11 cellular contexts compared by ENCODE assay signal in genomic region chr10:4775808-4776207, GRCh38. TPM values are rescaled to one million over a fixed set of nuclear protein-coding genes. Genes with fewer than 3 reads are reported as not detected.
A peak's percentile ranks its signal among the peaks of the same experiment; 100 is the strongest.
DNase-seq lines count a peak whose midpoint lies in the region; ATAC-seq, FAIRE-seq and TF ChIP-seq lines count a peak whose summit lies in the region.
"Had no signal": no experiment of that assay in that cellular context is flagged by ENCODE, and none has a peak within 500 bp of the region (broad histone marks: within the 10 kb centered on the region; RNA-seq: fewer than 3 reads in every experiment).

No MANE protein-coding gene starts in this region.

- CTCF ChIA-PET in AG04449 (lab: Yijun Ruan, JAX) = interaction anchor here (1.4 kb wide), 1 partner anchor 40 kb away, joined by 3 read pairs; no protein-coding TSS in a partner anchor

- ATAC-seq in GM18870 (IDR thresholded peaks at IDR 0.05; ENCODE audit: unreplicated experiment) (peak; percentile 26), SK-N-SH treated with all-trans-retinoic acid at 6 μM for 48 hours (peak; percentile 17; the same call in 2 of the 3 replicates), pancreas (no peak), HG03095 (IDR thresholded peaks at IDR 0.05; ENCODE audit: unreplicated experiment) (no peak)

- in situ Hi-C loops in KBM-7 (cut with MboI; ENCODE audit: low pct_unique_long_range_greater_than_20kb, low sequenced_read_pairs) = no loop called here

- TF ChIP-seq CTCF in AG04449 (IDR thresholded peaks at IDR 0.05; ENCODE audit: insufficient read depth, low read length, missing control alignments) (no peak), pancreas (IDR thresholded peaks at IDR 0.05) (no peak), Peyer's patch (IDR thresholded peaks at IDR 0.05) (no peak)

- POLR2A ChIA-PET in AG04449 (lab: Yijun Ruan, JAX) = no interaction called here

- H3K4me1 ChIP-seq in pancreas = peaks cover 0 to 5% (median 4%) of the 10 kb centered on the region in 3 donors
- peaks cover 0 to 2% (median 0%) of the 10 kb centered on the region in 4 donors for H3K4me1 ChIP-seq in Peyer's patch

- DNase-seq in AG04449 (ENCODE audit: low read depth, low spot score) = peak; percentile 69
- DNase-seq in foreskin melanocyte = peak; percentile 79
- DNase-seq in pancreas = no peak
- DNase-seq in KBM-7 = no peak
- no peak for DNase-seq in Peyer's patch
- DNase-seq: erythroblast, midbrain, OCI-M1 had no signal

- H3K9me3 ChIP-seq in pancreas (no peaks in the 10 kb centered on the region), Peyer's patch (no peaks in the 10 kb centered on the region)

- intact Hi-C loops in pancreas (cut with DNase I) = no loop called here

- no peaks in the 10 kb centered on the region for H3K36me3 ChIP-seq in pancreas
- no peaks in the 10 kb centered on the region for H3K36me3 ChIP-seq in Peyer's patch

- H3K27me3 ChIP-seq in pancreas = no peaks in the 10 kb centered on the region
- no peaks in the 10 kb centered on the region for H3K27me3 ChIP-seq in Peyer's patch

- no peak overlapping the region for H3K4me3 ChIP-seq in AG04449 (ENCODE audit: low read depth, low read length)
- no peak overlapping the region for H3K4me3 ChIP-seq in pancreas
- H3K4me3 ChIP-seq in Peyer's patch = no peak overlapping the region

- no peak for FAIRE-seq in pancreas (lab: Jason Lieb, UNC)

- 89 to 95% methylated on average over 2 of the region's 2 CpGs for WGBS in pancreas, 2 donors

- no peak for TF ChIP-seq POLR2A in Peyer's patch (IDR thresholded peaks at IDR 0.05)

- H3K27ac ChIP-seq in pancreas (no peak overlapping the region), Peyer's patch (no peak overlapping the region)

TF ChIP-seq in SK-N-SH treated with all-trans-retinoic acid at 6 μM for 48 hours, 23 proteins besides CTCF, POLR2A, EP300 and RAD21:
- TF ChIP-seq, protein P1, sequence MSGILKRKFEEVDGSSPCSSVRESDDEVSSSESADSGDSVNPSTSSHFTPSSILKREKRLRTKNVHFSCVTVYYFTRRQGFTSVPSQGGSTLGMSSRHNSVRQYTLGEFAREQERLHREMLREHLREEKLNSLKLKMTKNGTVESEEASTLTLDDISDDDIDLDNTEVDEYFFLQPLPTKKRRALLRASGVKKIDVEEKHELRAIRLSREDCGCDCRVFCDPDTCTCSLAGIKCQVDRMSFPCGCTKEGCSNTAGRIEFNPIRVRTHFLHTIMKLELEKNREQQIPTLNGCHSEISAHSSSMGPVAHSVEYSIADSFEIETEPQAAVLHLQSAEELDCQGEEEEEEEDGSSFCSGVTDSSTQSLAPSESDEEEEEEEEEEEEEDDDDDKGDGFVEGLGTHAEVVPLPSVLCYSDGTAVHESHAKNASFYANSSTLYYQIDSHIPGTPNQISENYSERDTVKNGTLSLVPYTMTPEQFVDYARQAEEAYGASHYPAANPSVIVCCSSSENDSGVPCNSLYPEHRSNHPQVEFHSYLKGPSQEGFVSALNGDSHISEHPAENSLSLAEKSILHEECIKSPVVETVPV (CRISPR knock-in tag; IDR thresholded peaks at IDR 0.05) = no peak
- TF ChIP-seq SNAI2 (CRISPR knock-in tag; IDR thresholded peaks at IDR 0.05) = no peak
- TF ChIP-seq ARNTL (CRISPR knock-in tag; IDR thresholded peaks at IDR 0.05; ENCODE audit: borderline replicate concordance, low read depth) = no peak
- TF ChIP-seq ZFP30 (CRISPR knock-in tag; IDR thresholded peaks at IDR 0.05) = no peak
- no peak for TF ChIP-seq PPARA (CRISPR knock-in tag; IDR thresholded peaks at IDR 0.05; ENCODE audit: borderline replicate concordance)
- no peak for TF ChIP-seq GLIS3 (CRISPR knock-in tag; IDR thresholded peaks at IDR 0.05)
- TF ChIP-seq ESRRG (CRISPR knock-in tag; IDR thresholded peaks at IDR 0.05) = no peak
- no peak for TF ChIP-seq ZC3H10 (CRISPR knock-in tag; IDR thresholded peaks at IDR 0.05)
- TF ChIP-seq TCF4 (CRISPR knock-in tag; IDR thresholded peaks at IDR 0.05; ENCODE audit: borderline replicate concordance) = no peak
- TF ChIP-seq, protein P2, sequence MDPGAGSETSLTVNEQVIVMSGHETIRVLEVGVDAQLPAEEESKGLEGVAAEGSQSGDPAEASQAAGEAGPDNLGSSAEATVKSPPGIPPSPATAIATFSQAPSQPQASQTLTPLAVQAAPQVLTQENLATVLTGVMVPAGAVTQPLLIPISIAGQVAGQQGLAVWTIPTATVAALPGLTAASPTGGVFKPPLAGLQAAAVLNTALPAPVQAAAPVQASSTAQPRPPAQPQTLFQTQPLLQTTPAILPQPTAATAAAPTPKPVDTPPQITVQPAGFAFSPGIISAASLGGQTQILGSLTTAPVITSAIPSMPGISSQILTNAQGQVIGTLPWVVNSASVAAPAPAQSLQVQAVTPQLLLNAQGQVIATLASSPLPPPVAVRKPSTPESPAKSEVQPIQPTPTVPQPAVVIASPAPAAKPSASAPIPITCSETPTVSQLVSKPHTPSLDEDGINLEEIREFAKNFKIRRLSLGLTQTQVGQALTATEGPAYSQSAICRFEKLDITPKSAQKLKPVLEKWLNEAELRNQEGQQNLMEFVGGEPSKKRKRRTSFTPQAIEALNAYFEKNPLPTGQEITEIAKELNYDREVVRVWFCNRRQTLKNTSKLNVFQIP (CRISPR knock-in tag; IDR thresholded peaks at IDR 0.05; ENCODE audit: borderline replicate concordance, low read depth) = no peak
- no peak for TF ChIP-seq ZNF8 (CRISPR knock-in tag; IDR thresholded peaks at IDR 0.05)

RNA-seq across cellular contexts. Expression of gene AKR1E2, which starts 50.2 kb away (rescaled TPM):
- total RNA-seq in pancreas = 10 to 100 TPM in 1 of 6 donors, 1 to 10 TPM in 5; 1.5 to 10.2 (median 2.7) TPM
- polyA plus RNA-seq in pancreas = 1 to 10 TPM in 1 of 2 donors, under 1 TPM in 1; 0.85 to 1.1 TPM
- 10 to 100 TPM in 1 of 4 donors, 1 to 10 TPM in 3; 2.0 to 59.4 (median 3.6) TPM for total RNA-seq in Peyer's patch

Comparison
In these comparisons a context has a peak if more than half of its experiments do, and no peak if none do; other contexts are left out.
1. DNase-seq: peak in AG04449 (single experiment) and foreskin melanocyte (single experiment); none in pancreas (0 of 6), KBM-7 (single experiment) and Peyer's patch (0 of 3).
2. ATAC-seq: peak in GM18870 (single experiment) and SK-N-SH treated with all-trans-retinoic acid at 6 μM for 48 hours (single experiment); none in pancreas (0 of 4) and HG03095 (single experiment).